ENCODE assay signal across 11 cellular contexts in the genomic region with DNA sequence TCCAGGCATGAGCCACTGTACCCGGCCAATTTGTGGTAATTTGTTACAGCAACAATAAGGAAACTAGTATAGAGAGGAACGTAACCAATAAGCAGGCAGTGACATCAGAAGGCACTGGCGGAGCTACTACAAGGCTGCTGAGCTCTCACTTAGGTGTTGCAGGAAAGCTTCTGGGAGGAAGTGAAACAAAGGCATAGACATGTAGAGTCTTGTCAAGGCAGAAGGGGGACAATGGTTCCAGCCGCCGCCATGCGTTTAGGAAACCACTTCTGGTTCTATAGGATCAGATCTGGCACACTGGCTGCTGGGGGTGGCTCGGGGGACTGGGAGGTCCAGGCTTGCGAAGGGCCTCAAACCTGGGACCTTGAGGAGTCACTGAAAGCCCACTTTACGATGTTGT. TPM values are rescaled to one million over a fixed set of nuclear protein-coding genes. Genes with fewer than 3 reads are reported as not detected.
A peak's percentile ranks its signal among the peaks of the same experiment; 100 is the strongest.
DNase-seq lines count a peak whose midpoint lies in the region; ATAC-seq and TF ChIP-seq lines count a peak whose summit lies in the region.
"Had no signal": no experiment of that assay in that cellular context is flagged by ENCODE, and none has a peak within 500 bp of the region (broad histone marks: within the 10 kb centered on the region; RNA-seq: fewer than 3 reads in every experiment).

No MANE protein-coding gene starts in this region.

- POLR2A ChIA-PET in MCF 10A (lab: Yijun Ruan, JAX) (interaction anchor here (1.0 kb wide), 1 partner anchor 99 kb away, joined by 3 read pairs; no protein-coding TSS in a partner anchor), PC-9 (lab: Charles Lee; ENCODE audit: unreplicated experiment) (no interaction called here)
- POLR2A ChIA-PET in CD8-positive, alpha-beta T cell (lab: Charles Lee) = no interaction called here

- H3K9me3 ChIP-seq in breast epithelium = no peaks in the 10 kb centered on the region
- no peaks in the 10 kb centered on the region for H3K9me3 ChIP-seq in CD8-positive, alpha-beta T cell (ENCODE audit: low read length)
- no peaks in the 10 kb centered on the region for H3K9me3 ChIP-seq in PC-9 (ENCODE audit: insufficient read depth, low read depth)
- H3K9me3 ChIP-seq: esophagus squamous epithelium had no signal

- no peak for TF ChIP-seq CTCF in MCF 10A (IDR thresholded peaks at IDR 0.05; ENCODE audit: unreplicated experiment)
- no peak for TF ChIP-seq CTCF in breast epithelium (IDR thresholded peaks at IDR 0.05)
- TF ChIP-seq CTCF in CD8-positive, alpha-beta T cell (IDR thresholded peaks at IDR 0.05) = no peak
- no peak for TF ChIP-seq CTCF in PC-9 (conservative IDR thresholded peaks at IDR 0.05)

- H3K4me2 ChIP-seq in PC-9 = no peak overlapping the region
- H3K4me2 ChIP-seq: A549 had no signal

- no peaks in the 10 kb centered on the region for H3K79me2 ChIP-seq in PC-9 (ENCODE audit: low read depth)

- CTCF ChIA-PET in MCF 10A (lab: Yijun Ruan, JAX) (interaction anchor here (1.1 to 2.6 kb wide), 2 partner anchors 16 to 99 kb away, joined by 3 to 15 read pairs; no protein-coding TSS in a partner anchor), PC-9 (lab: Charles Lee) (no interaction called here)
- CTCF ChIA-PET in CD8-positive, alpha-beta T cell (lab: Charles Lee) = interaction anchor here (1.5 kb wide), 1 partner anchor 13 kb away, joined by 3 read pairs; no protein-coding TSS in a partner anchor

- no peaks in the 10 kb centered on the region for H3K9me3 Mint-ChIP-seq in MCF 10A (ENCODE audit: unreplicated experiment)
- no peaks in the 10 kb centered on the region for H3K9me3 Mint-ChIP-seq in CD8-positive, alpha-beta T cell

- H3K4me3 ChIP-seq in breast epithelium = no peak overlapping the region
- no peak overlapping the region for H3K4me3 ChIP-seq in CD8-positive, alpha-beta T cell (ENCODE audit: low read depth, low read length)
- H3K4me3 ChIP-seq in PC-9 = no peak overlapping the region
- H3K4me3 ChIP-seq: A549, esophagus squamous epithelium had no signal

- BruUV-seq in MCF 10A (replicated peaks; lab: Mats Ljungman, UMichigan) (no TSS peak), PC-9 (replicated peaks; lab: Mats Ljungman, UMichigan) (no TSS peak)

- ATAC-seq in HG02981 (IDR thresholded peaks at IDR 0.05; ENCODE audit: unreplicated experiment) = peak; percentile 95
- ATAC-seq in CD8-positive, alpha-beta T cell = no peak
- ATAC-seq: A549 had no signal

- H3K27me3 Mint-ChIP-seq in MCF 10A (ENCODE audit: insufficient read depth, unreplicated experiment) = no peaks in the 10 kb centered on the region
- H3K27me3 Mint-ChIP-seq in CD8-positive, alpha-beta T cell (ENCODE audit: low read depth) = peaks cover 3% of the 10 kb centered on the region

- no peaks in the 10 kb centered on the region for H3K4me1 Mint-ChIP-seq in MCF 10A (ENCODE audit: insufficient read depth, unreplicated experiment)
- H3K4me1 Mint-ChIP-seq in CD8-positive, alpha-beta T cell (ENCODE audit: low read depth) = no peaks in the 10 kb centered on the region

- H3K9me2 ChIP-seq in PC-9 (ENCODE audit: insufficient read depth) = no peaks in the 10 kb centered on the region

- TF ChIP-seq POLR2A in breast epithelium (IDR thresholded peaks at IDR 0.05) = no peak

- DNase-seq in MCF 10A (ENCODE audit: unreplicated experiment) (peak; percentile 52), breast epithelium (ENCODE audit: low spot score in 2 of 2) (no peak), NCI-H345 treated with DMSO at 0.1 percent for 48 hours (lab: John Stamatoyannopoulos, UW; ENCODE audit: unreplicated experiment) (peak; percentile 54), PC-9 (no peak), HuH-7.5 (ENCODE audit: low spot score) (no peak), NCI-H524 (lab: John Stamatoyannopoulos, UW) (no peak)
- DNase-seq in CD8-positive, alpha-beta T cell = no peak
- DNase-seq: esophagus squamous epithelium; stimulated activated CD4-positive, alpha-beta T cell treated with anti-CD3 and anti-CD28 coated beads, Interleukin-4, amount 100 ng/mL, for 1 hour had no signal

- no peak overlapping the region for H3K4me3 Mint-ChIP-seq in MCF 10A (ENCODE audit: unreplicated experiment)
- H3K4me3 Mint-ChIP-seq in CD8-positive, alpha-beta T cell = no peak overlapping the region

- H3K4me1 ChIP-seq in breast epithelium = no peaks in the 10 kb centered on the region
- H3K4me1 ChIP-seq in CD8-positive, alpha-beta T cell (ENCODE audit: insufficient read depth, low read length) = no peaks in the 10 kb centered on the region
- peaks cover 22% of the 10 kb centered on the region for H3K4me1 ChIP-seq in PC-9 (replicated peaks; ENCODE audit: insufficient read depth)
- H3K4me1 ChIP-seq: A549 had no signal

- intact Hi-C loops in MCF 10A (cut with micrococcal nuclease) = no loop called here
- intact Hi-C loops in breast epithelium (cut with DNase I; ENCODE audit: low total_unique reads) = no loop called here
- intact Hi-C loops in CD8-positive, alpha-beta T cell (cut with DNase I, micrococcal nuclease) = no loop called here
- intact Hi-C loops in PC-9 (cut with micrococcal nuclease; ENCODE audit: unreplicated experiment) = no loop called here

- H3K27ac ChIP-seq in breast epithelium = no peak overlapping the region
- H3K27ac ChIP-seq in CD8-positive, alpha-beta T cell (ENCODE audit: low read depth, low read length) = no peak overlapping the region
- H3K27ac ChIP-seq in PC-9 = no peak overlapping the region
- H3K27ac ChIP-seq: A549 had no signal

- H3K27me3 ChIP-seq in breast epithelium = no peaks in the 10 kb centered on the region
- no peaks in the 10 kb centered on the region for H3K27me3 ChIP-seq in CD8-positive, alpha-beta T cell (ENCODE audit: insufficient read depth, low read length)
- no peaks in the 10 kb centered on the region for H3K27me3 ChIP-seq in PC-9 (ENCODE audit: insufficient read depth, low read depth)
- H3K27me3 ChIP-seq: esophagus squamous epithelium had no signal

- no peak overlapping the region for H2AFZ ChIP-seq in PC-9

- H3F3A ChIP-seq in PC-9 (ENCODE audit: insufficient read depth, low read depth) = peaks cover 6% of the 10 kb centered on the region; the same call in 1 of the 2 replicates

- no peak overlapping the region for H3K27ac Mint-ChIP-seq in MCF 10A (ENCODE audit: low read depth, unreplicated experiment)
- H3K27ac Mint-ChIP-seq in CD8-positive, alpha-beta T cell = no peak overlapping the region

- no peaks in the 10 kb centered on the region for H3K36me3 ChIP-seq in breast epithelium
- no peaks in the 10 kb centered on the region for H3K36me3 ChIP-seq in CD8-positive, alpha-beta T cell (ENCODE audit: insufficient read depth, low read length)
- H3K36me3 ChIP-seq in PC-9 (ENCODE audit: low read depth) = no peaks in the 10 kb centered on the region
- H3K36me3 ChIP-seq: esophagus squamous epithelium had no signal

- no peaks in the 10 kb centered on the region for H3K36me3 Mint-ChIP-seq in MCF 10A (ENCODE audit: insufficient read depth, unreplicated experiment)
- no peaks in the 10 kb centered on the region for H3K36me3 Mint-ChIP-seq in CD8-positive, alpha-beta T cell

- H4K20me1 ChIP-seq in PC-9 (ENCODE audit: insufficient read depth) = no peaks in the 10 kb centered on the region

RNA-seq across cellular contexts. Expression of gene CPSF4L, which starts 9.4 kb away (rescaled TPM):
- total RNA-seq in MCF 10A (2022) = not detected in 2 replicates
- total RNA-seq in breast epithelium = under 1 TPM in 1 of 3 donors, not detected in 2; 0.29 TPM
- total RNA-seq in CD8-positive, alpha-beta T cell = not detected
- total RNA-seq in PC-9 (2021) = 0.52 TPM in 1 of 2 replicates, not detected in the other
- total RNA-seq: esophagus squamous epithelium had no signal

RNA-seq across cellular contexts. Expression of gene CDC42EP4, which starts 40.7 kb away (rescaled TPM):
- 11.0 and 12.2 TPM in 2 replicates for total RNA-seq in MCF 10A (2022)
- total RNA-seq in breast epithelium = 100 to 1,000 TPM in 2 of 3 donors, 10 to 100 TPM in 1; 71.0 to 141 (median 112) TPM
- 1 to 10 TPM; 3.5 to 4.4 TPM for total RNA-seq in CD8-positive, alpha-beta T cell
- 48.4 and 52.0 TPM in 2 replicates for total RNA-seq in PC-9 (2021)

Comparison
In these comparisons a context has a peak if more than half of its experiments do, and no peak if none do; other contexts are left out.
1. DNase-seq: peak in MCF 10A (single experiment) and NCI-H345 treated with DMSO at 0.1 percent for 48 hours (single experiment); none in breast epithelium (0 of 2), CD8-positive, alpha-beta T cell (0 of 7), PC-9 (0 of 2), HuH-7.5 (single experiment) and NCI-H524 (0 of 2).